In the genomic region with DNA sequence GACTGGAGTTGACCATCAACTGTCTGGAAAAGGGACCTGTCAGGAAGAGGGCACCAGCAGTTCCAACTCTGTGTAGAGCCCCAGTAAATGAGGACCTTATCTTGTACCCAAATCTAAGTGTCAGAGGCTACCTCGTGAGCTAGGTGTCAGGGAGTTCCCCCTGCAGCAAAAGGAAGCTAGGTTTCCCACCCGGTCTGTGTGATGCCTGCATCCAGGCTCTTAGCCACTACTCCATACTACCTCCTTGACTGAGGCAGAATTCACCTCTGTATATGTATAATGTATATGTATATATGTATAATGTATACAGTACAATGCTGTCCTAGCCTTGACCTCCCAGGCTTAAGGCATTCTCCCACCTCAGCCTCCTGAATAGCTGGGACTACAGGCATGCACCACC, we compare ENCODE assay signal across 9 cellular contexts. TPM values are rescaled to one million over a fixed set of nuclear protein-coding genes. Genes with fewer than 3 reads are reported as not detected.
DNase-seq lines count a peak whose midpoint lies in the region; ATAC-seq and TF ChIP-seq lines count a peak whose summit lies in the region.
"Had no signal": no experiment of that assay in that cellular context is flagged by ENCODE, and none has a peak within 500 bp of the region (broad histone marks: within the 10 kb centered on the region; RNA-seq: fewer than 3 reads in every experiment).

No MANE protein-coding gene starts in this region.

- CTCF ChIA-PET in Panc1 (lab: Charles Lee): interaction anchor here (1.0 to 4.2 kb wide), 14 partner anchors 8 to 212 kb away, joined by 3 to 49 read pairs (median 4); a partner anchor contains a TSS

- H3K9me3 ChIP-seq in DOHH2 (ENCODE audit: control insufficient read depth, insufficient read depth, low read length) (no peaks in the 10 kb centered on the region), Panc1 (ENCODE audit: control insufficient read depth, insufficient read depth, low read depth, low read length) (no peaks in the 10 kb centered on the region), endocrine pancreas (ENCODE audit: control insufficient read depth, low read length) (no peaks in the 10 kb centered on the region)
- H3K9me3 ChIP-seq: mucosa of descending colon had no signal

- POLR2A ChIA-PET in Panc1 (lab: Charles Lee): interaction anchor here (0.6 kb wide), 1 partner anchor 172 kb away, joined by 3 read pairs; no protein-coding TSS in a partner anchor

- H3K27me3 ChIP-seq in DOHH2 (ENCODE audit: control insufficient read depth, low read length): peaks cover 5% of the 10 kb centered on the region; the same call in 1 of the 2 replicates
- H3K27me3 ChIP-seq in Panc1 (ENCODE audit: control insufficient read depth, insufficient read depth, low read length): no peaks in the 10 kb centered on the region
- no peaks in the 10 kb centered on the region for H3K27me3 ChIP-seq in endocrine pancreas (ENCODE audit: control insufficient read depth, insufficient read depth, low read length)

- H3K79me2 ChIP-seq in DOHH2 (ENCODE audit: control insufficient read depth, low read length): no peaks in the 10 kb centered on the region

- H3K27ac ChIP-seq in DOHH2 (ENCODE audit: low read depth, low read length) (no peak overlapping the region), Panc1 (ENCODE audit: low read length) (no peak overlapping the region)

- H3K4me3 ChIP-seq in DOHH2 (ENCODE audit: low read length) (no peak overlapping the region), Panc1 (ENCODE audit: low read depth in 2 of 2, low read length in 2 of 2) (peak overlapping the region; percentile 8 to 54; a peak in 3 of 4 replicates), endocrine pancreas (ENCODE audit: control insufficient read depth, insufficient read depth, low read length) (peak overlapping the region; percentile 16), retinal pigment epithelial cell (ENCODE audit: low read length) (peak overlapping the region; percentile 34)
- H3K4me3 ChIP-seq: mucosa of descending colon had no signal

- DNase-seq in Panc1 (ENCODE audit: low read depth, low spot score) (no peak), retinal pigment epithelial cell (ENCODE audit: low read depth) (no peak), SIG-M5 treated with dmso at 0.1 percent for 504 hours (lab: John Stamatoyannopoulos, UW; ENCODE audit: unreplicated experiment) (no peak)

- BruUV-seq in Panc1 (replicated peaks; lab: Mats Ljungman, UMichigan): no TSS peak

- in situ Hi-C loops in Panc1 (cut with HindIII; ENCODE audit: low pct_unique_long_range_greater_than_20kb, low sequenced_read_pairs): loop anchor here (25.0 kb wide), 1 partner anchor 97 kb away; no protein-coding TSS in a partner anchor

- H3K9me2 ChIP-seq in DOHH2 (replicated peaks; ENCODE audit: control insufficient read depth, low read length): no peaks in the 10 kb centered on the region

- H3K4me1 ChIP-seq in DOHH2 (ENCODE audit: control insufficient read depth, low read length) (peaks cover 14% of the 10 kb centered on the region), Panc1 (ENCODE audit: control insufficient read depth, insufficient read depth, low read length) (peaks cover 6% of the 10 kb centered on the region), endocrine pancreas (ENCODE audit: control insufficient read depth, insufficient read depth, low read length) (no peaks in the 10 kb centered on the region)

- peak overlapping the region; percentile 20; the same call in 1 of the 2 replicates for H3K4me2 ChIP-seq in DOHH2 (ENCODE audit: low read length)

- H3K9ac ChIP-seq in endocrine pancreas (ENCODE audit: control insufficient read depth, insufficient read depth, low read length): no peak overlapping the region

- no peaks in the 10 kb centered on the region for H3K36me3 ChIP-seq in DOHH2 (ENCODE audit: control insufficient read depth, low read length)
- H3K36me3 ChIP-seq in Panc1 (ENCODE audit: control insufficient read depth, insufficient read depth, low read length): no peaks in the 10 kb centered on the region
- H3K36me3 ChIP-seq in endocrine pancreas (ENCODE audit: control insufficient read depth, insufficient read depth, low read length): no peaks in the 10 kb centered on the region

- intact Hi-C loops in Panc1 (cut with micrococcal nuclease; ENCODE audit: unreplicated experiment): loop anchor here (1.0 to 2.0 kb wide), 2 partner anchors 86 to 207 kb away; no protein-coding TSS in a partner anchor

- peak; percentile 65; the same call in 1 of the 2 replicates for ATAC-seq in Panc1
- ATAC-seq in GM19324 (IDR thresholded peaks at IDR 0.05; ENCODE audit: low FRiP score, unreplicated experiment): no peak
- ATAC-seq in GM21367 (IDR thresholded peaks at IDR 0.05; ENCODE audit: unreplicated experiment): no peak
- ATAC-seq: mucosa of descending colon had no signal

- peaks cover 4% of the 10 kb centered on the region; the same call in 1 of the 2 replicates for H3F3A ChIP-seq in DOHH2 (ENCODE audit: control insufficient read depth, insufficient read depth)

- TF ChIP-seq CTCF in DOHH2 (IDR thresholded peaks at IDR 0.05; ENCODE audit: low read depth, low read length, poor library complexity, severe bottlenecking) (no peak), Panc1 (IDR thresholded peaks at IDR 0.05) (no peak), retinal pigment epithelial cell (conservative IDR thresholded peaks at IDR 0.05; ENCODE audit: low read depth, low read length) (no peak)

- H4K20me1 ChIP-seq in DOHH2 (ENCODE audit: control insufficient read depth, insufficient read depth, low read depth, low read length): 0 out of 2 replicates have a peak, but pooled peaks cover 2% of the 10 kb centered on the region

RNA-seq across cellular contexts. Expression of a gene that starts 15.5 kb away (rescaled TPM):
- 40.2 TPM for total RNA-seq in Panc1 (2021; ENCODE audit: unreplicated experiment)
- polyA plus RNA-seq in Panc1 (2012; ENCODE audit: insufficient read length): 14.4 TPM

RNA-seq across cellular contexts. Expression of a gene that starts 33.1 kb away (rescaled TPM):
- 3.5 TPM for total RNA-seq in Panc1 (2021; ENCODE audit: unreplicated experiment)
- 1.2 TPM for polyA plus RNA-seq in Panc1 (2012; ENCODE audit: insufficient read length)
- total RNA-seq: T-helper 2 cell treated with Interferon-gamma antibody and Interleukin-4, amounts not matched to agents 100 ng/mL and 5 ng/mL, for 36 hours had no signal
